Comparison of ENCODE assay signal across 11 cellular contexts in the genomic region with DNA sequence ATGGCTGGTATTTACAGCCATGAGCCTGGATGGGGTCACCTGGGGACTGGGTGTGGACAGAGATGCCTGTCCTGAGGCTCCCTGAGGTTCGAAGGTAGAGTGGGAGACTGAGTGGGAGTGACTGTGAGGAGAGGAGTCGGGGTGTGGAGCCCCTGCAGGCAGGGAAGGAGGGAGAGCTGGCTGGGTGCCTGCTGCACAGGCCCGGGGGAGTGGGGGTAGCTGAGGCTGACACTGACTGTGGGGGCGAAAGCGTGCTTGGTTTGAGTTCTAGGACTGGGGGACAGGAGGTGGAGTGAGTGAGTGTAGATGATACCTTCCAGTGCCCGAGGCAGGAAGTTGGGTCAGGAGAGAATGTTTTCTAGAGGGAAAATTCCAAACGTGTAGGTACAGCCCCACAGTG. TPM values are rescaled to one million over a fixed set of nuclear protein-coding genes. Genes with fewer than 3 reads are reported as not detected.
A peak's percentile ranks its signal among the peaks of the same experiment; 100 is the strongest.
DNase-seq lines count a peak whose midpoint lies in the region; ATAC-seq and TF ChIP-seq lines count a peak whose summit lies in the region.
"Had no signal": no experiment of that assay in that cellular context is flagged by ENCODE, and none has a peak within 500 bp of the region (broad histone marks: within the 10 kb centered on the region; RNA-seq: fewer than 3 reads in every experiment).

No MANE protein-coding gene starts in this region.

- H3K9ac ChIP-seq in mesendoderm (ENCODE audit: low read length) = no peak overlapping the region

- CTCF ChIA-PET in CD4-positive, alpha-beta T cell (lab: Charles Lee) = no interaction called here

- intact Hi-C loops in CD4-positive, alpha-beta T cell (cut with DNase I, micrococcal nuclease) = loop anchor here in 1 of 2 experiments (10.0 kb wide), 1 partner anchor 452 kb away; the partner anchor contains the start of gene TIMM44
- intact Hi-C loops in breast epithelium (cut with DNase I; ENCODE audit: low total_unique reads) = loop anchor here (5.0 kb wide), 1 partner anchor 45 kb away; no protein-coding TSS in a partner anchor

- peaks cover 48% of the 10 kb centered on the region for H3K36me3 Mint-ChIP-seq in CD4-positive, alpha-beta T cell (ENCODE audit: low read depth)
- H3K36me3 Mint-ChIP-seq in HFFc6 (ENCODE audit: low read depth) = no peaks in the 10 kb centered on the region; the same call in 1 of the 2 replicates

- ATAC-seq in CD4-positive, alpha-beta T cell (ENCODE audit: poor library complexity) = no peak
- ATAC-seq in HG03039 (IDR thresholded peaks at IDR 0.05; ENCODE audit: unreplicated experiment) = no peak
- no peak for ATAC-seq in GM18858 (IDR thresholded peaks at IDR 0.05; ENCODE audit: unreplicated experiment)

- H3K27me3 Mint-ChIP-seq in CD4-positive, alpha-beta T cell = no peaks in the 10 kb centered on the region
- peaks cover 4% of the 10 kb centered on the region for H3K27me3 Mint-ChIP-seq in HFFc6 (ENCODE audit: insufficient read depth)
- H3K27me3 Mint-ChIP-seq: effector memory CD8-positive, alpha-beta T cell had no signal

- H3K9me3 ChIP-seq in CD4-positive, alpha-beta T cell (ENCODE audit: control insufficient read depth, low read length) = no peaks in the 10 kb centered on the region
- H3K9me3 ChIP-seq in breast epithelium = no peaks in the 10 kb centered on the region

- H3K18ac ChIP-seq in mesendoderm (ENCODE audit: low read length) = no peak overlapping the region

- no peak overlapping the region for H4K8ac ChIP-seq in mesendoderm (ENCODE audit: low read depth, low read length)

- H3K4me3 ChIP-seq in breast epithelium (peak overlapping the region in 2 of 3 donors; percentile 24 to 37), mesendoderm (ENCODE audit: low read length) (no peak overlapping the region)
- H3K4me3 ChIP-seq: skin epidermis had no signal

- H3K27me3 ChIP-seq in CD4-positive, alpha-beta T cell (ENCODE audit: control insufficient read depth, insufficient read depth, low read length) = no peaks in the 10 kb centered on the region
- no peaks in the 10 kb centered on the region for H3K27me3 ChIP-seq in breast epithelium
- H3K27me3 ChIP-seq in mesendoderm (ENCODE audit: insufficient read depth, low read length, poor library complexity) = no peaks in the 10 kb centered on the region

- no peak overlapping the region for H2BK120ac ChIP-seq in mesendoderm (ENCODE audit: low read depth, low read length)

- no peak overlapping the region for H3K4me2 ChIP-seq in mesendoderm (ENCODE audit: low read length)

- H3K4me1 Mint-ChIP-seq in CD4-positive, alpha-beta T cell (ENCODE audit: low read depth) = peaks cover 21% of the 10 kb centered on the region
- peaks cover 38% of the 10 kb centered on the region for H3K4me1 Mint-ChIP-seq in HFFc6 (ENCODE audit: low read depth)

- no peaks in the 10 kb centered on the region for H3K36me3 ChIP-seq in breast epithelium
- peaks cover 2% of the 10 kb centered on the region for H3K36me3 ChIP-seq in mesendoderm (ENCODE audit: control insufficient read depth, insufficient read depth, low read length)

- no peak for DNase-seq in CD4-positive, alpha-beta T cell
- DNase-seq in HFFc6 (no peak), breast epithelium (ENCODE audit: low spot score in 2 of 2) (no peak), mesendoderm (no peak), SHP77 treated with DMSO at 0.1 percent for 48 hours (lab: John Stamatoyannopoulos, UW) (no peak)
- DNase-seq in stimulated activated naive CD4-positive, alpha-beta T cell (lab: John Stamatoyannopoulos, UW) = no peak
- DNase-seq: NCI-H510A had no signal

- H3K79me2 ChIP-seq in mesendoderm (ENCODE audit: control insufficient read depth, insufficient read depth, low read length) = peaks cover 52% of the 10 kb centered on the region

- no CpG with 5 or more reads among the region's 7 CpGs for WGBS in mesendoderm (ENCODE audit: extremely low coverage, insufficient coverage, low lambda C conversion rate)

- H3K4me3 Mint-ChIP-seq in CD4-positive, alpha-beta T cell = no peak overlapping the region
- H3K4me3 Mint-ChIP-seq in HFFc6 = no peak overlapping the region; the same call in 1 of the 2 replicates
- H3K4me3 Mint-ChIP-seq: effector memory CD8-positive, alpha-beta T cell had no signal

- no peak overlapping the region for H4K5ac ChIP-seq in mesendoderm (ENCODE audit: low read length)

- H3K4ac ChIP-seq in mesendoderm (ENCODE audit: low read depth, low read length) = no peak overlapping the region

- POLR2A ChIA-PET in CD4-positive, alpha-beta T cell (lab: Charles Lee) = no interaction called here

- H3K9me3 Mint-ChIP-seq in CD4-positive, alpha-beta T cell = no peaks in the 10 kb centered on the region
- no peaks in the 10 kb centered on the region for H3K9me3 Mint-ChIP-seq in HFFc6
- H3K9me3 Mint-ChIP-seq: effector memory CD8-positive, alpha-beta T cell had no signal

- H2AK5ac ChIP-seq in mesendoderm (ENCODE audit: low read length) = no peak overlapping the region

- TF ChIP-seq POLR2A in breast epithelium (IDR thresholded peaks at IDR 0.05) = no peak

- H2BK15ac ChIP-seq in mesendoderm (replicated peaks; ENCODE audit: low read depth) = no peak overlapping the region

- H3K27ac ChIP-seq in CD4-positive, alpha-beta T cell (ENCODE audit: low read depth, low read length) = no peak overlapping the region
- H3K27ac ChIP-seq in breast epithelium (peak overlapping the region; percentile 100), mesendoderm (ENCODE audit: low read depth, low read length) (no peak overlapping the region)

- H3K27ac Mint-ChIP-seq in CD4-positive, alpha-beta T cell = peak overlapping the region; percentile 74
- H3K27ac Mint-ChIP-seq in HFFc6 = peak overlapping the region; percentile 19; the same call in 1 of the 2 replicates

- peaks cover 14 to 41% of the 10 kb centered on the region in 2 donors for H3K4me1 ChIP-seq in breast epithelium
- no peaks in the 10 kb centered on the region for H3K4me1 ChIP-seq in mesendoderm (ENCODE audit: control insufficient read depth, low read depth, low read length)

- no peak overlapping the region for H2BK5ac ChIP-seq in mesendoderm (ENCODE audit: low read length)

- TF ChIP-seq CTCF in CD4-positive, alpha-beta T cell (IDR thresholded peaks at IDR 0.05) = no peak
- no peak for TF ChIP-seq CTCF in HFFc6 (IDR thresholded peaks at IDR 0.05)
- TF ChIP-seq CTCF in breast epithelium (IDR thresholded peaks at IDR 0.05) = no peak

- no peak overlapping the region for H3K23ac ChIP-seq in mesendoderm (ENCODE audit: low read length)

- H3K79me1 ChIP-seq in mesendoderm (ENCODE audit: low read length) = peaks cover 28% of the 10 kb centered on the region

- peak overlapping the region; percentile 38 for H3K56ac ChIP-seq in mesendoderm (ENCODE audit: low read length)

RNA-seq across cellular contexts. Expression of gene RAB11B, which starts 7.1 kb away (rescaled TPM):
- 10 to 100 TPM; 66.8 to 71.5 TPM for total RNA-seq in CD4-positive, alpha-beta T cell
- 100 to 1,000 TPM in 1 of 6 experiments, 10 to 100 TPM in 5; 82.5 to 107 (median 92.4) TPM for total RNA-seq in HFFc6 (2021; fragmentation: NEBNext Ultra II Directional; extraction: Animal tissue kit (Norgen Biotek cat#: 25700))
- 10 to 100 TPM; 39.5 to 57.7 (median 41.3) TPM for total RNA-seq in breast epithelium
- 95.2 TPM for polyA plus RNA-seq in mesendoderm (2013, experiment 1 of 2)
- polyA plus RNA-seq in mesendoderm (2013, experiment 2 of 2) = 94.3 TPM

RNA-seq across cellular contexts. Expression of gene MARCHF2, which starts 15.8 kb away (rescaled TPM):
- 10 to 100 TPM; 20.0 to 22.2 TPM for total RNA-seq in CD4-positive, alpha-beta T cell
- 10 to 100 TPM; 23.5 to 30.2 (median 26.0) TPM for total RNA-seq in HFFc6 (2021; fragmentation: NEBNext Ultra II Directional; extraction: Animal tissue kit (Norgen Biotek cat#: 25700))
- 100 to 1,000 TPM; 126 to 224 (median 132) TPM for total RNA-seq in breast epithelium
- polyA plus RNA-seq in mesendoderm (2013, experiment 1 of 2) = 9.8 TPM
- polyA plus RNA-seq in mesendoderm (2013, experiment 2 of 2) = 10.2 TPM

RNA-seq across cellular contexts. Expression of gene ANGPTL4, which starts 33.3 kb away (rescaled TPM):
- not detected for total RNA-seq in CD4-positive, alpha-beta T cell
- 1 to 10 TPM; 1.5 to 9.8 (median 2.0) TPM for total RNA-seq in HFFc6 (2021; fragmentation: NEBNext Ultra II Directional; extraction: Animal tissue kit (Norgen Biotek cat#: 25700))
- 100 to 1,000 TPM in 2 of 3 donors, 10 to 100 TPM in 1; 90.9 to 186 (median 118) TPM for total RNA-seq in breast epithelium
- 0.22 TPM for polyA plus RNA-seq in mesendoderm (2013, experiment 1 of 2)
- polyA plus RNA-seq in mesendoderm (2013, experiment 2 of 2) = 0.18 TPM

RNA-seq across cellular contexts. Expression of gene HNRNPM, which starts 47.5 kb away (rescaled TPM):
- 100 to 1,000 TPM; 269 to 272 TPM for total RNA-seq in CD4-positive, alpha-beta T cell
- total RNA-seq in HFFc6 (2021; fragmentation: NEBNext Ultra II Directional; extraction: Animal tissue kit (Norgen Biotek cat#: 25700)) = 100 to 1,000 TPM; 144 to 217 (median 194) TPM
- total RNA-seq in breast epithelium = 100 to 1,000 TPM in 2 of 3 donors, 10 to 100 TPM in 1; 84.8 to 153 (median 116) TPM
- polyA plus RNA-seq in mesendoderm (2013, experiment 1 of 2) = 329 TPM
- polyA plus RNA-seq in mesendoderm (2013, experiment 2 of 2) = 325 TPM

RNA-seq across cellular contexts. Expression of gene KANK3, which starts 54.2 kb away (rescaled TPM):
- 1 to 10 TPM in 1 of 2 experiments, under 1 TPM in 1; 0.87 to 1.1 TPM for total RNA-seq in CD4-positive, alpha-beta T cell
- under 1 TPM in 2 of 6 experiments, not detected in 4; 0.26 to 0.30 TPM for total RNA-seq in HFFc6 (2021; fragmentation: NEBNext Ultra II Directional; extraction: Animal tissue kit (Norgen Biotek cat#: 25700))
- 10 to 100 TPM in 1 of 3 donors, 1 to 10 TPM in 2; 5.6 to 26.2 (median 7.8) TPM for total RNA-seq in breast epithelium
- 0.41 TPM for polyA plus RNA-seq in mesendoderm (2013, experiment 1 of 2)
- 0.50 TPM for polyA plus RNA-seq in mesendoderm (2013, experiment 2 of 2)

Comparison
In these comparisons a context has a peak if more than half of its experiments do, and no peak if none do; other contexts are left out.
1. H3K27ac ChIP-seq: peak in breast epithelium (2 of 2); none in CD4-positive, alpha-beta T cell (single experiment) and mesendoderm (single experiment).
2. RNA of gene MARCHF2, which starts 15.8 kb away (total RNA-seq): 126 to 224 TPM in breast epithelium; 23.5 to 30.2 TPM in HFFc6 and 20.0 to 22.2 TPM in CD4-positive, alpha-beta T cell; every median in the first group is over 4 times any median in the second.
3. RNA of gene ANGPTL4, which starts 33.3 kb away (total RNA-seq): 90.9 to 186 TPM in breast epithelium; 1.5 to 9.8 TPM in HFFc6 and not detected in CD4-positive, alpha-beta T cell; every median in the first group is over 4 times any median in the second.